ENCODE assay signal across 8 cellular contexts in genomic region chr11:114060402-114061052, GRCh38. TPM values are rescaled to one million over a fixed set of nuclear protein-coding genes. Genes with fewer than 3 reads are reported as not detected.
DNase-seq lines count a peak whose midpoint lies in the region; ATAC-seq and TF ChIP-seq lines count a peak whose summit lies in the region.

No MANE protein-coding gene starts in this region.

- peaks cover 10 to 33% (median 12%) of the 10 kb centered on the region in 3 donors for H3K36me3 ChIP-seq in esophagus squamous epithelium
- H3K36me3 ChIP-seq in naive thymus-derived CD4-positive, alpha-beta T cell (ENCODE audit: control insufficient read depth in 2 of 3, insufficient read depth in 3 of 3, low read length in 3 of 3): no peaks in the 10 kb centered on the region

- peaks cover 3% of the 10 kb centered on the region for H3K36me3 Mint-ChIP-seq in activated CD4-positive, alpha-beta memory T cell treated with anti-CD3 and anti-CD28 coated beads, Interleukin-2, amount 10 ng/mL, durations not matched to agents 7 days and 5 days (ENCODE audit: low read depth)
- peaks cover 0 to 1% (median 0%) of the 10 kb centered on the region in 5 donors for H3K36me3 Mint-ChIP-seq in naive thymus-derived CD4-positive, alpha-beta T cell

- intact Hi-C loops in esophagus squamous epithelium (cut with DNase I): loop anchor here (5.0 to 10.0 kb wide), 2 partner anchors 134 to 192 kb away; no protein-coding TSS in a partner anchor
- intact Hi-C loops in naive thymus-derived CD4-positive, alpha-beta T cell (cut with micrococcal nuclease): loop anchor here (1.0 to 2.0 kb wide), 3 partner anchors 12 to 100 kb away; no protein-coding TSS in a partner anchor

- no peaks in the 10 kb centered on the region for H3K9me3 ChIP-seq in esophagus squamous epithelium
- H3K9me3 ChIP-seq in naive thymus-derived CD4-positive, alpha-beta T cell (ENCODE audit: control insufficient read depth in 2 of 3, low read length in 3 of 3): no peaks in the 10 kb centered on the region

- DNase-seq in NCI-H2227 (lab: John Stamatoyannopoulos, UW; ENCODE audit: unreplicated experiment) (peak; percentile 50), NCI-H2227 treated with DMSO at 0.1 percent for 48 hours (lab: John Stamatoyannopoulos, UW) (no peak), esophagus squamous epithelium (lab: John Stamatoyannopoulos, UW) (no peak), SKM-1 (lab: John Stamatoyannopoulos, UW; ENCODE audit: unreplicated experiment) (no peak)
- DNase-seq in activated CD4-positive, alpha-beta memory T cell treated with anti-CD3 and anti-CD28 coated beads, Interleukin-2, amount 10 ng/mL, durations not matched to agents 7 days and 5 days: peak; percentile 29
- DNase-seq in naive thymus-derived CD4-positive, alpha-beta T cell: peak in 8 of 9 donors; percentile 27 to 46 (median 32)

- peaks cover 60% of the 10 kb centered on the region for H3K27me3 Mint-ChIP-seq in activated CD4-positive, alpha-beta memory T cell treated with anti-CD3 and anti-CD28 coated beads, Interleukin-2, amount 10 ng/mL, durations not matched to agents 7 days and 5 days
- peaks cover 16 to 74% (median 20%) of the 10 kb centered on the region in 5 donors for H3K27me3 Mint-ChIP-seq in naive thymus-derived CD4-positive, alpha-beta T cell

- peaks cover 0 to 70% (median 0%) of the 10 kb centered on the region in 4 donors for H3K27me3 ChIP-seq in esophagus squamous epithelium
- H3K27me3 ChIP-seq in naive thymus-derived CD4-positive, alpha-beta T cell (ENCODE audit: control insufficient read depth in 2 of 2, insufficient read depth in 2 of 2, low read length in 2 of 2): no peaks in the 10 kb centered on the region

- peak overlapping the region; percentile 89 to 97 (median 96) for H3K27ac ChIP-seq in esophagus squamous epithelium
- peak overlapping the region; percentile 14 for H3K27ac ChIP-seq in naive thymus-derived CD4-positive, alpha-beta T cell (ENCODE audit: low read depth, low read length)

- peak overlapping the region; percentile 68 to 96 (median 94) for H3K4me3 ChIP-seq in esophagus squamous epithelium
- peak overlapping the region; percentile 70 for H3K4me3 ChIP-seq in naive thymus-derived CD4-positive, alpha-beta T cell (ENCODE audit: low read length)

- H3K4me1 ChIP-seq in esophagus squamous epithelium: peaks cover 9 to 84% (median 12%) of the 10 kb centered on the region in 3 donors
- H3K4me1 ChIP-seq in naive thymus-derived CD4-positive, alpha-beta T cell (ENCODE audit: control insufficient read depth in 2 of 2, insufficient read depth in 2 of 2, low read length in 2 of 2): peaks cover 0 to 10% of the 10 kb centered on the region in 2 donors

- H3K4me3 Mint-ChIP-seq in activated CD4-positive, alpha-beta memory T cell treated with anti-CD3 and anti-CD28 coated beads, Interleukin-2, amount 10 ng/mL, durations not matched to agents 7 days and 5 days: peak overlapping the region; percentile 81
- peak overlapping the region; percentile 89 to 95 (median 92) for H3K4me3 Mint-ChIP-seq in naive thymus-derived CD4-positive, alpha-beta T cell

- CTCF ChIA-PET in activated CD4-positive, alpha-beta memory T cell treated with anti-CD3 and anti-CD28 coated beads, Interleukin-2, amount 10 ng/mL, durations not matched to agents 7 days and 5 days (lab: Charles Lee): interaction anchor here (0.9 to 3.5 kb wide), 9 partner anchors 8 to 201 kb away, joined by 3 to 37 read pairs (median 3); no protein-coding TSS in a partner anchor
- CTCF ChIA-PET in naive thymus-derived CD4-positive, alpha-beta T cell (lab: Charles Lee): interaction anchor here (0.6 to 2.7 kb wide), 11 partner anchors 10 to 200 kb away, joined by 3 to 10 read pairs (median 4); no protein-coding TSS in a partner anchor

- H3K4me1 Mint-ChIP-seq in activated CD4-positive, alpha-beta memory T cell treated with anti-CD3 and anti-CD28 coated beads, Interleukin-2, amount 10 ng/mL, durations not matched to agents 7 days and 5 days: peaks cover 20% of the 10 kb centered on the region
- H3K4me1 Mint-ChIP-seq in naive thymus-derived CD4-positive, alpha-beta T cell: peaks cover 0 to 10% (median 7%) of the 10 kb centered on the region in 7 donors

- TF ChIP-seq POLR2A in esophagus squamous epithelium (IDR thresholded peaks at IDR 0.05): no peak

- no peaks in the 10 kb centered on the region for H3K9me3 Mint-ChIP-seq in activated CD4-positive, alpha-beta memory T cell treated with anti-CD3 and anti-CD28 coated beads, Interleukin-2, amount 10 ng/mL, durations not matched to agents 7 days and 5 days
- H3K9me3 Mint-ChIP-seq in naive thymus-derived CD4-positive, alpha-beta T cell: no peaks in the 10 kb centered on the region

- WGBS in esophagus squamous epithelium, 2 donors: 0% methylated on average over 9 to 29 of the region's 78 CpGs

- POLR2A ChIA-PET in activated CD4-positive, alpha-beta memory T cell treated with anti-CD3 and anti-CD28 coated beads, Interleukin-2, amount 10 ng/mL, durations not matched to agents 7 days and 5 days (lab: Charles Lee): interaction anchor here (0.8 to 4.3 kb wide), 9 partner anchors 12 to 123 kb away, joined by 3 to 28 read pairs (median 4); no protein-coding TSS in a partner anchor
- POLR2A ChIA-PET in naive thymus-derived CD4-positive, alpha-beta T cell (lab: Charles Lee): interaction anchor here (0.7 to 3.5 kb wide), 15 partner anchors 10 to 138 kb away, joined by 3 to 18 read pairs (median 3); no protein-coding TSS in a partner anchor

- TF ChIP-seq CTCF in esophagus squamous epithelium (IDR thresholded peaks at IDR 0.05): no peak

- peak overlapping the region; percentile 62 for H3K27ac Mint-ChIP-seq in activated CD4-positive, alpha-beta memory T cell treated with anti-CD3 and anti-CD28 coated beads, Interleukin-2, amount 10 ng/mL, durations not matched to agents 7 days and 5 days
- peak overlapping the region in 6 of 9 donors; percentile 21 to 79 (median 44) for H3K27ac Mint-ChIP-seq in naive thymus-derived CD4-positive, alpha-beta T cell

- peak; percentile 43 for ATAC-seq in naive thymus-derived CD4-positive, alpha-beta T cell
- ATAC-seq in HG03095 (IDR thresholded peaks at IDR 0.05; ENCODE audit: unreplicated experiment) (no peak), HG03039 (IDR thresholded peaks at IDR 0.05; ENCODE audit: unreplicated experiment) (no peak)

RNA-seq across cellular contexts. Expression of gene ZBTB16, which starts 1.0 kb away (rescaled TPM):
- total RNA-seq in activated CD4-positive, alpha-beta memory T cell treated with anti-CD3 and anti-CD28 coated beads, Interleukin-2, amount 10 ng/mL, durations not matched to agents 7 days and 5 days: 10 to 100 TPM; 11.0 to 11.8 TPM
- 100 to 1,000 TPM in 1 of 4 donors, 10 to 100 TPM in 3; 10.4 to 137 (median 18.8) TPM for total RNA-seq in esophagus squamous epithelium
- total RNA-seq in naive thymus-derived CD4-positive, alpha-beta T cell: 10 to 100 TPM in 2 of 5 experiments, 1 to 10 TPM in 3; 3.0 to 22.1 (median 7.2) TPM
- polyA plus RNA-seq in naive thymus-derived CD4-positive, alpha-beta T cell: 10 to 100 TPM in 1 of 2 donors, 1 to 10 TPM in 1; 3.0 to 15.4 TPM

Comparison
In these comparisons a context has a peak if more than half of its experiments do, and no peak if none do; other contexts are left out.
1. DNase-seq: peak in NCI-H2227 (single experiment), activated CD4-positive, alpha-beta memory T cell treated with anti-CD3 and anti-CD28 coated beads, Interleukin-2, amount 10 ng/mL, durations not matched to agents 7 days and 5 days (single experiment) and naive thymus-derived CD4-positive, alpha-beta T cell (8 of 9); none in NCI-H2227 treated with DMSO at 0.1 percent for 48 hours (single experiment), esophagus squamous epithelium (single experiment) and SKM-1 (single experiment).